Comparison of ENCODE assay signal across 25 cellular contexts in the genomic region with DNA sequence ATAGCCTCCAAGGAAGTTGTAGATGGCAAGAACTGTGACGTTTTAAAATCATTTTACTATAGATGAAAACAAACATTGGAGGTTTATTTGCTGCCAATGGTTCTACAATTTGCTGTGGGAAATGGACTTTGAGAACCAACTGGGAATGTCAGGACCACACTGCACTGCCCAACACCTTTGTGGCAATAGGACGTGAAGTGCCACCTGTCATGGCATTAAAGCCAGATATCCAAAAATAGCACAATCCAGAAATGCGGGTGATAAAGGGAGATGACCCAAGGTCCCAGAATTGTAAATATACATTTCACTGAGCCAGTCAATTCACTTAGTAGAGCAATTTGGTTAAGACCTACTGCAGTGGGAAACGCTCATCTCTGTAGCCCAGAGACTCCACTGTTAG.
"Had no signal": no experiment of that assay in that cellular context is flagged by ENCODE, and none has a peak within 500 bp of the region (broad histone marks: within the 10 kb centered on the region; RNA-seq: fewer than 3 reads in every experiment).

No MANE protein-coding gene starts in this region.

- H3K9me3 ChIP-seq: psoas muscle, right lobe of liver, sigmoid colon, thoracic aorta, thyroid gland, tibial nerve, upper lobe of left lung, vagina had no signal

- H2AFZ ChIP-seq: neural progenitor cell, parathyroid adenoma had no signal

- H3K36me3 ChIP-seq: neural progenitor cell, right lobe of liver, sigmoid colon, thoracic aorta, thyroid gland, tibial nerve, upper lobe of left lung, vagina had no signal

- ATAC-seq: naive thymus-derived CD4-positive, alpha-beta T cell; psoas muscle; right cardiac atrium; right lobe of liver; stimulated activated memory B cell treated with anti-CD40 and anti-IgM and Interleukin-4, amounts not matched to agents 10 μg/mL and 1 μg/mL and 100 μg/mL, for 72 hours; stimulated activated naive CD8-positive, alpha-beta T cell treated with anti-CD3 and anti-CD28 coated beads, Interleukin-15, amount 100 ng/mL, for 72 hours; stimulated activated naive CD8-positive, alpha-beta T cell treated with anti-CD3 and anti-CD28 coated beads, Interleukin-15, Interleukin-2, amounts not matched to agents 100 U/mL and 50 U/mL, for 24 hours had no signal

- H3K4me3 Mint-ChIP-seq: naive thymus-derived CD4-positive, alpha-beta T cell; nephron; neural progenitor cell; stimulated activated memory B cell treated with anti-CD40 and anti-IgM and Interleukin-4, amounts not matched to agents 10 μg/mL and 1 μg/mL and 100 μg/mL, for 72 hours; stimulated activated naive CD8-positive, alpha-beta T cell treated with anti-CD3 and anti-CD28 coated beads, Interleukin-15, amount 100 ng/mL, for 72 hours had no signal

- H3K36me3 Mint-ChIP-seq: neural progenitor cell had no signal

- DNase-seq: naive thymus-derived CD4-positive, alpha-beta T cell; posterior cingulate gyrus; psoas muscle; right cardiac atrium; right lobe of liver; sigmoid colon; small intestine; stimulated activated CD4-positive, alpha-beta T cell treated with anti-CD3 and anti-CD28 coated beads, Interleukin-15, amount 100 ng/mL, for 24 hours; stimulated activated CD4-positive, alpha-beta T cell treated with anti-CD3 and anti-CD28 coated beads, Interleukin-2, amount 100 ng/mL, for 24 hours; stimulated activated CD4-positive, alpha-beta T cell treated with anti-CD3 and anti-CD28 coated beads, Interleukin-2, amount 100 ng/mL, for 48 hours; stimulated activated CD4-positive, alpha-beta T cell treated with anti-CD3 and anti-CD28 coated beads, Interleukin-4, amount 100 ng/mL, for 24 hours; stimulated activated naive CD4-positive, alpha-beta T cell; stimulated activated naive CD8-positive, alpha-beta T cell treated with anti-CD3 and anti-CD28 coated beads, Interleukin-15, amount 100 ng/mL, for 72 hours; stimulated activated naive CD8-positive, alpha-beta T cell treated with anti-CD3 and anti-CD28 coated beads, Interleukin-15, Interleukin-2, amounts not matched to agents 100 U/mL and 50 U/mL, for 24 hours; thyroid gland; trophoblast cell; upper lobe of left lung had no signal

- H3K4me1 ChIP-seq: neural progenitor cell, parathyroid adenoma, right lobe of liver, tibial nerve, upper lobe of left lung, vagina had no signal

- H3K27me3 ChIP-seq: neural progenitor cell, right lobe of liver, sigmoid colon, thyroid gland, tibial nerve, upper lobe of left lung, vagina had no signal

- H3K9me3 Mint-ChIP-seq: naive thymus-derived CD4-positive, alpha-beta T cell; nephron; neural progenitor cell; stimulated activated memory B cell treated with anti-CD40 and anti-IgM and Interleukin-4, amounts not matched to agents 10 μg/mL and 1 μg/mL and 100 μg/mL, for 72 hours; stimulated activated naive CD8-positive, alpha-beta T cell treated with anti-CD3 and anti-CD28 coated beads, Interleukin-15, amount 100 ng/mL, for 72 hours had no signal

- H3K27ac Mint-ChIP-seq: nephron; neural progenitor cell; progenitor cell of endocrine pancreas; stimulated activated memory B cell treated with anti-CD40 and anti-IgM and Interleukin-4, amounts not matched to agents 10 μg/mL and 1 μg/mL and 100 μg/mL, for 72 hours had no signal

- H3K9ac ChIP-seq: neural progenitor cell, parathyroid adenoma had no signal

- H3K4me3 ChIP-seq: neural progenitor cell, psoas muscle, right lobe of liver, sigmoid colon, thoracic aorta, thyroid gland, tibial nerve, upper lobe of left lung, vagina had no signal

- H3K4me2 ChIP-seq: neural progenitor cell had no signal

- H3K27me3 Mint-ChIP-seq: progenitor cell of endocrine pancreas; stimulated activated memory B cell treated with anti-CD40 and anti-IgM and Interleukin-4, amounts not matched to agents 10 μg/mL and 1 μg/mL and 100 μg/mL, for 72 hours; stimulated activated naive CD8-positive, alpha-beta T cell treated with anti-CD3 and anti-CD28 coated beads, Interleukin-15, amount 100 ng/mL, for 72 hours had no signal

- H3K4me1 Mint-ChIP-seq: neural progenitor cell had no signal

- H3K27ac ChIP-seq: neural progenitor cell, parathyroid adenoma, psoas muscle, right lobe of liver, sigmoid colon, thoracic aorta, thyroid gland, tibial nerve, upper lobe of left lung, vagina had no signal
